ENCODE assay signal across 1 cellular context in the genomic region with DNA sequence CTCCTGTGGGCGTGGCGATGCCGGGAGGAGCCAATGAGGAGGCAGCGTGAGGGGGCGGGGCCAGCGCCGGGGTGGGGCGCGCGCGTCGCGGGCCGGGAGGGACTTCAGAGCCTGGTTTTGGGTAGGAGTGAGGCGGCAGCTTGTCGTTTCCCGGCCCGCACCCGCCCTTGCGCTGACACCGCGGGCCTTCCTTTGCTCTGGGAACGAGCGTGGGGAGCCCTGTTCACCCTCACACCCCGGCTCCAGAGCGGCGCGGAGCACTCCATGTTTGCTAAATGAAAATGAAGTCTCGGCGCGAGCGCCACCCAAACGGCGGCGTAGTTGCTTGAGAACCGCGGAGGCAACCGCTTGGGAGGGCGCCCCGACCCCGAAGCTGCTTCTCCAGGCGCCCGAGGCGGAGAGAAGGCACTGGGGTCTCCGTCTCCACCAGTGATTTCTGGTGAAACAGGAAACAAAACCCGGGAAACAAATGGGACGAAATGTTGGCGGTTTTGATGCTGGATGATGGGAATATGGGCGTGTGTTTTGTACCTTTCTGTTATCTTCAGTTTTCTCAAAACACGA.
A peak's percentile ranks its signal among the peaks of the same experiment; 100 is the strongest.
TF ChIP-seq lines count a peak whose summit lies in the region.

No MANE protein-coding gene starts in this region.

TF ChIP-seq in HepG2, 621 proteins besides CTCF, POLR2A, EP300 and RAD21 (continued from another document and continues in another):
- TF ChIP-seq, protein P1, sequence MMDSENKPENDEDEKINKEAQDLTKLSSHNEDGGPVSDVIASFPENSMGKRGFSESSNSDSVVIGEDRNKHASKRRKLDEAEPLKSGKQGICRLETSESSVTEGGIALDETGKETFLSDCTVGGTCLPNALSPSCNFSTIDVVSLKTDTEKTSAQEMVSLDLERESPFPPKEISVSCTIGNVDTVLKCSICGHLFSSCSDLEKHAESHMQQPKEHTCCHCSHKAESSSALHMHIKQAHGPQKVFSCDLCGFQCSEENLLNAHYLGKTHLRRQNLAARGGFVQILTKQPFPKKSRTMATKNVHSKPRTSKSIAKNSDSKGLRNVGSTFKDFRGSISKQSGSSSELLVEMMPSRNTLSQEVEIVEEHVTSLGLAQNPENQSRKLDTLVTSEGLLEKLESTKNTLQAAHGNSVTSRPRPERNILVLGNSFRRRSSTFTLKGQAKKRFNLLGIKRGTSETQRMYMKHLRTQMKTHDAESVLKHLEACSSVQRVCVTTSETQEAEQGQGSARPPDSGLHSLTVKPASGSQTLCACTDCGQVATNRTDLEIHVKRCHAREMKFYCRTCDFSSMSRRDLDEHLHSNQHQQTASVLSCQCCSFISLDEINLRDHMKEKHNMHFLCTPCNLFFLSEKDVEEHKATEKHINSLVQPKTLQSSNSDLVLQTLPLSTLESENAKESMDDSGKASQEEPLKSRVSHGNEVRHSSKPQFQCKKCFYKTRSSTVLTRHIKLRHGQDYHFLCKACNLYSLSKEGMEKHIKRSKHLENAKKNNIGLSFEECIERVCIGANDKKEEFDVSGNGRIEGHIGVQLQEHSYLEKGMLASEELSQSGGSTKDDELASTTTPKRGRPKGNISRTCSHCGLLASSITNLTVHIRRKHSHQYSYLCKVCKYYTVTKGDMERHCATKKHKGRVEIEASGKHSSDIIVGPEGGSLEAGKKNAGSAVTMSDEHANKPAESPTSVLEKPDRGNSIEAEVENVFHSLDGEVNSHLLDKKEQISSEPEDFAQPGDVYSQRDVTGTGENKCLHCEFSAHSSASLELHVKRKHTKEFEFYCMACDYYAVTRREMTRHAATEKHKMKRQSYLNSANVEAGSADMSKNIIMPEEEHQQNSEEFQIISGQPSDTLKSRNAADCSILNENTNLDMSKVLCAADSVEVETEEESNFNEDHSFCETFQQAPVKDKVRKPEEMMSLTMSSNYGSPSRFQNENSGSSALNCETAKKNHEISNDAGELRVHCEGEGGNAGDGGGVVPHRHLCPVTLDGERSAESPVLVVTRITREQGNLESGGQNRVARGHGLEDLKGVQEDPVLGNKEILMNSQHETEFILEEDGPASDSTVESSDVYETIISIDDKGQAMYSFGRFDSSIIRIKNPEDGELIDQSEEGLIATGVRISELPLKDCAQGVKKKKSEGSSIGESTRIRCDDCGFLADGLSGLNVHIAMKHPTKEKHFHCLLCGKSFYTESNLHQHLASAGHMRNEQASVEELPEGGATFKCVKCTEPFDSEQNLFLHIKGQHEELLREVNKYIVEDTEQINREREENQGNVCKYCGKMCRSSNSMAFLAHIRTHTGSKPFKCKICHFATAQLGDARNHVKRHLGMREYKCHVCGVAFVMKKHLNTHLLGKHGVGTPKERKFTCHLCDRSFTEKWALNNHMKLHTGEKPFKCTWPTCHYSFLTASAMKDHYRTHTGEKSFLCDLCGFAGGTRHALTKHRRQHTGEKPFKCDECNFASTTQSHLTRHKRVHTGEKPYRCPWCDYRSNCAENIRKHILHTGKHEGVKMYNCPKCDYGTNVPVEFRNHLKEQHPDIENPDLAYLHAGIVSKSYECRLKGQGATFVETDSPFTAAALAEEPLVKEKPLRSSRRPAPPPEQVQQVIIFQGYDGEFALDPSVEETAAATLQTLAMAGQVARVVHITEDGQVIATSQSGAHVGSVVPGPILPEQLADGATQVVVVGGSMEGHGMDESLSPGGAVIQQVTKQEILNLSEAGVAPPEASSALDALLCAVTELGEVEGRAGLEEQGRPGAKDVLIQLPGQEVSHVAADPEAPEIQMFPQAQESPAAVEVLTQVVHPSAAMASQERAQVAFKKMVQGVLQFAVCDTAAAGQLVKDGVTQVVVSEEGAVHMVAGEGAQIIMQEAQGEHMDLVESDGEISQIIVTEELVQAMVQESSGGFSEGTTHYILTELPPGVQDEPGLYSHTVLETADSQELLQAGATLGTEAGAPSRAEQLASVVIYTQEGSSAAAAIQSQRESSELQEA (CRISPR knock-in tag; IDR thresholded peaks at IDR 0.05; ENCODE audit: not compliant biosample characterization): peak; percentile 7
- TF ChIP-seq KAT8 (CRISPR knock-in tag; IDR thresholded peaks at IDR 0.05): peak; percentile 26; the same call in 1 of the 2 replicates
- peak; percentile 39; the same call in 1 of the 2 replicates for TF ChIP-seq KMT2A (CRISPR knock-in tag; IDR thresholded peaks at IDR 0.05)
- TF ChIP-seq ZNF546 (CRISPR knock-in tag; conservative IDR thresholded peaks at IDR 0.05): 0 out of 2 replicates have a peak, but pooled peaks have one; percentile 15
- TF ChIP-seq SALL2 (CRISPR knock-in tag; IDR thresholded peaks at IDR 0.05): 0 out of 2 replicates have a peak, but pooled peaks have one; percentile 36
- no peak for TF ChIP-seq SMARCC2 (IDR thresholded peaks at IDR 0.05)
- no peak for TF ChIP-seq SSRP1 (CRISPR knock-in tag; IDR thresholded peaks at IDR 0.05)
- TF ChIP-seq ZNF251 (CRISPR knock-in tag; IDR thresholded peaks at IDR 0.05): 0 out of 2 replicates have a peak, but pooled peaks have one; percentile 35
- TF ChIP-seq, protein P2, sequence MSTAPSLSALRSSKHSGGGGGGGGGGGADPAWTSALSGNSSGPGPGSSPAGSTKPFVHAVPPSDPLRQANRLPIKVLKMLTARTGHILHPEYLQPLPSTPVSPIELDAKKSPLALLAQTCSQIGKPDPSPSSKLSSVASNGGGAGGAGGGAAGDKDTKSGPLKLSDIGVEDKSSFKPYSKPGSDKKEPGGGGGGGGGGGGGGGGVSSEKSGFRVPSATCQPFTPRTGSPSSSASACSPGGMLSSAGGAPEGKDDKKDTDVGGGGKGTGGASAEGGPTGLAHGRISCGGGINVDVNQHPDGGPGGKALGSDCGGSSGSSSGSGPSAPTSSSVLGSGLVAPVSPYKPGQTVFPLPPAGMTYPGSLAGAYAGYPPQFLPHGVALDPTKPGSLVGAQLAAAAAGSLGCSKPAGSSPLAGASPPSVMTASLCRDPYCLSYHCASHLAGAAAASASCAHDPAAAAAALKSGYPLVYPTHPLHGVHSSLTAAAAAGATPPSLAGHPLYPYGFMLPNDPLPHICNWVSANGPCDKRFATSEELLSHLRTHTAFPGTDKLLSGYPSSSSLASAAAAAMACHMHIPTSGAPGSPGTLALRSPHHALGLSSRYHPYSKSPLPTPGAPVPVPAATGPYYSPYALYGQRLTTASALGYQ (CRISPR knock-in tag; IDR thresholded peaks at IDR 0.05): 0 out of 2 replicates have a peak, but pooled peaks have one; percentile 15
- TF ChIP-seq ZNF703 (CRISPR knock-in tag; IDR thresholded peaks at IDR 0.05; ENCODE audit: borderline replicate concordance): no peak
- TF ChIP-seq, protein P3, sequence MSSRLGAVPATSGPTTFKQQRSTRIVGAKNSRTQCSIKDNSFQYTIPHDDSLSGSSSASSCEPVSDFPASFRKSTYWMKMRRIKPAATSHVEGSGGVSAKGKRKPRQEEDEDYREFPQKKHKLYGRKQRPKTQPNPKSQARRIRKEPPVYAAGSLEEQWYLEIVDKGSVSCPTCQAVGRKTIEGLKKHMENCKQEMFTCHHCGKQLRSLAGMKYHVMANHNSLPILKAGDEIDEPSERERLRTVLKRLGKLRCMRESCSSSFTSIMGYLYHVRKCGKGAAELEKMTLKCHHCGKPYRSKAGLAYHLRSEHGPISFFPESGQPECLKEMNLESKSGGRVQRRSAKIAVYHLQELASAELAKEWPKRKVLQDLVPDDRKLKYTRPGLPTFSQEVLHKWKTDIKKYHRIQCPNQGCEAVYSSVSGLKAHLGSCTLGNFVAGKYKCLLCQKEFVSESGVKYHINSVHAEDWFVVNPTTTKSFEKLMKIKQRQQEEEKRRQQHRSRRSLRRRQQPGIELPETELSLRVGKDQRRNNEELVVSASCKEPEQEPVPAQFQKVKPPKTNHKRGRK (CRISPR knock-in tag; IDR thresholded peaks at IDR 0.05): no peak
- TF ChIP-seq TAF15 (IDR thresholded peaks at IDR 0.05; ENCODE audit: low read depth, low read length, poor library complexity, severe bottlenecking): no peak
- TF ChIP-seq, protein P4, sequence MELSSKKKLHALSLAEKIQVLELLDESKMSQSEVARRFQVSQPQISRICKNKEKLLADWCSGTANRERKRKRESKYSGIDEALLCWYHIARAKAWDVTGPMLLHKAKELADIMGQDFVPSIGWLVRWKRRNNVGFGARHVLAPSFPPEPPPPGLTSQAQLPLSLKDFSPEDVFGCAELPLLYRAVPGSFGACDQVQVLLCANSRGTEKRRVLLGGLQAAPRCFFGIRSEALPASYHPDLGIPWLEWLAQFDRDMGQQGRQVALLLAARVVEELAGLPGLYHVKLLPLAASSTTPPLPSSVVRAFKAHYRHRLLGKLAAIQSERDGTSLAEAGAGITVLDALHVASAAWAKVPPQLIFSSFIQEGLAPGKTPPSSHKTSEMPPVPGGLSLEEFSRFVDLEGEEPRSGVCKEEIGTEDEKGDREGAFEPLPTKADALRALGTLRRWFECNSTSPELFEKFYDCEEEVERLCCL (CRISPR knock-in tag; IDR thresholded peaks at IDR 0.05; ENCODE audit: borderline replicate concordance): no peak
- peak; percentile 13; the same call in 1 of the 2 replicates for TF ChIP-seq ZNF777 (CRISPR knock-in tag; IDR thresholded peaks at IDR 0.05)
- TF ChIP-seq TEAD2 (CRISPR knock-in tag; IDR thresholded peaks at IDR 0.05): 0 out of 2 replicates have a peak, but pooled peaks have one; percentile 40
- TF ChIP-seq ZNF75D (CRISPR knock-in tag; IDR thresholded peaks at IDR 0.05; ENCODE audit: borderline replicate concordance): no peak
- peak; percentile 57; the same call in 1 of the 2 replicates for TF ChIP-seq ZNF549 (CRISPR knock-in tag; IDR thresholded peaks at IDR 0.05)
- peak; percentile 47; the same call in 1 of the 2 replicates for TF ChIP-seq BRCA1 (CRISPR knock-in tag; IDR thresholded peaks at IDR 0.05)
- no peak for TF ChIP-seq NR1H2 (CRISPR knock-in tag; IDR thresholded peaks at IDR 0.05; ENCODE audit: borderline replicate concordance, low read depth)
- TF ChIP-seq, protein P5, sequence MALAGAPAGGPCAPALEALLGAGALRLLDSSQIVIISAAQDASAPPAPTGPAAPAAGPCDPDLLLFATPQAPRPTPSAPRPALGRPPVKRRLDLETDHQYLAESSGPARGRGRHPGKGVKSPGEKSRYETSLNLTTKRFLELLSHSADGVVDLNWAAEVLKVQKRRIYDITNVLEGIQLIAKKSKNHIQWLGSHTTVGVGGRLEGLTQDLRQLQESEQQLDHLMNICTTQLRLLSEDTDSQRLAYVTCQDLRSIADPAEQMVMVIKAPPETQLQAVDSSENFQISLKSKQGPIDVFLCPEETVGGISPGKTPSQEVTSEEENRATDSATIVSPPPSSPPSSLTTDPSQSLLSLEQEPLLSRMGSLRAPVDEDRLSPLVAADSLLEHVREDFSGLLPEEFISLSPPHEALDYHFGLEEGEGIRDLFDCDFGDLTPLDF (CRISPR knock-in tag; IDR thresholded peaks at IDR 0.05): no peak
- TF ChIP-seq POLR2AphosphoS5 (IDR thresholded peaks at IDR 0.05; ENCODE audit: low read depth, low read length): no peak
- TF ChIP-seq, protein P6, sequence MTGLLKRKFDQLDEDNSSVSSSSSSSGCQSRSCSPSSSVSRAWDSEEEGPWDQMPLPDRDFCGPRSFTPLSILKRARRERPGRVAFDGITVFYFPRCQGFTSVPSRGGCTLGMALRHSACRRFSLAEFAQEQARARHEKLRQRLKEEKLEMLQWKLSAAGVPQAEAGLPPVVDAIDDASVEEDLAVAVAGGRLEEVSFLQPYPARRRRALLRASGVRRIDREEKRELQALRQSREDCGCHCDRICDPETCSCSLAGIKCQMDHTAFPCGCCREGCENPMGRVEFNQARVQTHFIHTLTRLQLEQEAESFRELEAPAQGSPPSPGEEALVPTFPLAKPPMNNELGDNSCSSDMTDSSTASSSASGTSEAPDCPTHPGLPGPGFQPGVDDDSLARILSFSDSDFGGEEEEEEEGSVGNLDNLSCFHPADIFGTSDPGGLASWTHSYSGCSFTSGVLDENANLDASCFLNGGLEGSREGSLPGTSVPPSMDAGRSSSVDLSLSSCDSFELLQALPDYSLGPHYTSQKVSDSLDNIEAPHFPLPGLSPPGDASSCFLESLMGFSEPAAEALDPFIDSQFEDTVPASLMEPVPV (CRISPR knock-in tag; IDR thresholded peaks at IDR 0.05): no peak; the same call in 1 of the 2 replicates
- 0 out of 2 replicates have a peak, but pooled peaks have one; percentile 29 for TF ChIP-seq NKX3-1 (CRISPR knock-in tag; IDR thresholded peaks at IDR 0.05)
- no peak for TF ChIP-seq DMAP1 (CRISPR knock-in tag; IDR thresholded peaks at IDR 0.05)
- peak; percentile 48; the same call in 1 of the 2 replicates for TF ChIP-seq ZNF557 (CRISPR knock-in tag; IDR thresholded peaks at IDR 0.05)
- no peak for TF ChIP-seq GABPA (IDR thresholded peaks at IDR 0.05; ENCODE audit: low read depth, low read length)
- TF ChIP-seq GABPA (CRISPR knock-in tag; IDR thresholded peaks at IDR 0.05; ENCODE audit: low read depth): no peak
- no peak for TF ChIP-seq ZNF839 (CRISPR knock-in tag; IDR thresholded peaks at IDR 0.05; ENCODE audit: borderline replicate concordance)
- 0 out of 2 replicates have a peak, but pooled peaks have one; percentile 44 for TF ChIP-seq THAP11 (CRISPR knock-in tag; IDR thresholded peaks at IDR 0.05)
- no peak for TF ChIP-seq ATAD3A (CRISPR knock-in tag; IDR thresholded peaks at IDR 0.05)
- TF ChIP-seq, protein P7, sequence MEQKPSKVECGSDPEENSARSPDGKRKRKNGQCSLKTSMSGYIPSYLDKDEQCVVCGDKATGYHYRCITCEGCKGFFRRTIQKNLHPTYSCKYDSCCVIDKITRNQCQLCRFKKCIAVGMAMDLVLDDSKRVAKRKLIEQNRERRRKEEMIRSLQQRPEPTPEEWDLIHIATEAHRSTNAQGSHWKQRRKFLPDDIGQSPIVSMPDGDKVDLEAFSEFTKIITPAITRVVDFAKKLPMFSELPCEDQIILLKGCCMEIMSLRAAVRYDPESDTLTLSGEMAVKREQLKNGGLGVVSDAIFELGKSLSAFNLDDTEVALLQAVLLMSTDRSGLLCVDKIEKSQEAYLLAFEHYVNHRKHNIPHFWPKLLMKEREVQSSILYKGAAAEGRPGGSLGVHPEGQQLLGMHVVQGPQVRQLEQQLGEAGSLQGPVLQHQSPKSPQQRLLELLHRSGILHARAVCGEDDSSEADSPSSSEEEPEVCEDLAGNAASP (CRISPR knock-in tag; IDR thresholded peaks at IDR 0.05; ENCODE audit: borderline replicate concordance): no peak
- TF ChIP-seq KLF13 (CRISPR knock-in tag; IDR thresholded peaks at IDR 0.05): 0 out of 2 replicates have a peak, but pooled peaks have one; percentile 39
- TF ChIP-seq, protein P8, sequence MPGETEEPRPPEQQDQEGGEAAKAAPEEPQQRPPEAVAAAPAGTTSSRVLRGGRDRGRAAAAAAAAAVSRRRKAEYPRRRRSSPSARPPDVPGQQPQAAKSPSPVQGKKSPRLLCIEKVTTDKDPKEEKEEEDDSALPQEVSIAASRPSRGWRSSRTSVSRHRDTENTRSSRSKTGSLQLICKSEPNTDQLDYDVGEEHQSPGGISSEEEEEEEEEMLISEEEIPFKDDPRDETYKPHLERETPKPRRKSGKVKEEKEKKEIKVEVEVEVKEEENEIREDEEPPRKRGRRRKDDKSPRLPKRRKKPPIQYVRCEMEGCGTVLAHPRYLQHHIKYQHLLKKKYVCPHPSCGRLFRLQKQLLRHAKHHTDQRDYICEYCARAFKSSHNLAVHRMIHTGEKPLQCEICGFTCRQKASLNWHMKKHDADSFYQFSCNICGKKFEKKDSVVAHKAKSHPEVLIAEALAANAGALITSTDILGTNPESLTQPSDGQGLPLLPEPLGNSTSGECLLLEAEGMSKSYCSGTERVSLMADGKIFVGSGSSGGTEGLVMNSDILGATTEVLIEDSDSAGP (CRISPR knock-in tag; IDR thresholded peaks at IDR 0.05; ENCODE audit: borderline replicate concordance): no peak; the same call in 1 of the 2 replicates
- no peak for TF ChIP-seq PITX1 (CRISPR knock-in tag; IDR thresholded peaks at IDR 0.05)
- TF ChIP-seq SP4 (CRISPR knock-in tag; IDR thresholded peaks at IDR 0.05): peak; percentile 64; the same call in 1 of the 2 replicates
